In the genomic region with DNA sequence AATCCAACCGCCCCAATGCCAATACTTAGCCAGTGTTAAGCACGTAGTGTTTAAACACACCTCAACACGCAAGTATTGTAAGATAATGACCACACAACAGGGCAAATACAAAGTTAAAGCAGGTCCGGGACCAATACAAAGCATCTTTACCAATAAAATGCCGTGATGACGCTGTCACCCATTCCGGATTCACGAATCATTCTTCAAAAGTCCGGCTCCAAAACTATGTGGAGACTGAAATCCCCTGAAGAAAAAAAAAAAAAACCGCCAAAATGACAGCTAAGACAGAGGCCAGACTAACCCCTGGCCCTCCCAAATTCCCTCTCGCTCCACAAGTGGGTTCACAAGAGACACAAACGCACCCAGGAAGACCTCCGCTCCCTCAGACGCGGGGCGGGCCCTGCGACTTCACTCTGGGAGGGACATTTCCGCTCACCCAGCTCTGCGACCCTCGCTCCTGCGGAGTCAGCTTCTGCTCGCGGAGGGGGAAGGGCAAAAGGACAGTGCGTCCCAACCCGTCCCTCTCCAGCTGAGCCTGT, we compare ENCODE assay signal across 8 cellular contexts. TPM values are rescaled to one million over a fixed set of nuclear protein-coding genes. Genes with fewer than 3 reads are reported as not detected.
A peak's percentile ranks its signal among the peaks of the same experiment; 100 is the strongest.
DNase-seq lines count a peak whose midpoint lies in the region; ATAC-seq, FAIRE-seq and TF ChIP-seq lines count a peak whose summit lies in the region.

No MANE protein-coding gene starts in this region.

- peak overlapping the region; percentile 94 for H3K27ac ChIP-seq in osteoblast (ENCODE audit: low read depth, low read length)

- peaks cover 30 to 41% of the 10 kb centered on the region in 2 donors for H3K4me1 Mint-ChIP-seq in effector memory CD8-positive, alpha-beta T cell (ENCODE audit: low read depth in 2 of 2)

- TF ChIP-seq CTCF in GM13976 (IDR thresholded peaks at IDR 0.05; ENCODE audit: borderline replicate concordance, control extremely low read depth, extremely low read depth, insufficient read depth, missing control alignments), result no peak
- TF ChIP-seq CTCF in osteoblast (IDR thresholded peaks at IDR 0.05; ENCODE audit: extremely low read depth, low read depth, low read length), result no peak

- DNase-seq in GM13976 (ENCODE audit: low spot score), result peak; percentile 17
- DNase-seq in MG63, result no peak
- DNase-seq in effector memory CD8-positive, alpha-beta T cell, result no peak
- DNase-seq in osteoblast (ENCODE audit: insufficient read length, low spot score, missing footprints), result peak; percentile 63
- DNase-seq in RPMI8226, result no peak
- DNase-seq in retina, result no peak
- no peak for DNase-seq in urothelium cell line (ENCODE audit: low spot score)

- peaks cover 18% of the 10 kb centered on the region for H3K36me3 Mint-ChIP-seq in effector memory CD8-positive, alpha-beta T cell (ENCODE audit: insufficient read depth)

- H3K4me2 ChIP-seq in osteoblast (ENCODE audit: insufficient read depth, low read length), result peak overlapping the region; percentile 95

- in situ Hi-C loops in GM13976 (cut with MboI; ENCODE audit: low sequenced_read_pairs, unreplicated experiment), result loop anchor here (10.0 to 25.0 kb wide), 2 partner anchors 389 to 1087 kb away; no protein-coding TSS in a partner anchor

- H3K36me3 ChIP-seq in MG63 (peaks cover 39% of the 10 kb centered on the region), osteoblast (ENCODE audit: insufficient read depth, low read length) (no peaks in the 10 kb centered on the region)

- H4K20me1 ChIP-seq in osteoblast (ENCODE audit: insufficient read depth, low read length), result no peaks in the 10 kb centered on the region

- H3K79me2 ChIP-seq in osteoblast (ENCODE audit: insufficient read depth, low read length), result peaks cover 51% of the 10 kb centered on the region

- H3K4me1 ChIP-seq in osteoblast (ENCODE audit: insufficient read depth, low read length), result peaks cover 13% of the 10 kb centered on the region

- ATAC-seq in GM21786 (IDR thresholded peaks at IDR 0.05; ENCODE audit: unreplicated experiment), result peak; percentile 39
- peak; percentile 9 for ATAC-seq in effector memory CD8-positive, alpha-beta T cell (replicated peaks)

- no peak for FAIRE-seq in urothelium cell line (lab: Jason Lieb, UNC)

- peak overlapping the region; percentile 82 for H3K4me3 ChIP-seq in MG63
- H3K4me3 ChIP-seq in osteoblast (ENCODE audit: insufficient read depth, low read length), result peak overlapping the region; percentile 91

- H3K9me3 ChIP-seq in MG63, result no peaks in the 10 kb centered on the region
- H3K9me3 ChIP-seq in osteoblast (ENCODE audit: low read depth, low read length), result no peaks in the 10 kb centered on the region

- no peaks in the 10 kb centered on the region for H3K9me3 Mint-ChIP-seq in effector memory CD8-positive, alpha-beta T cell

- peak overlapping the region; percentile 93 to 96 for H3K27ac Mint-ChIP-seq in effector memory CD8-positive, alpha-beta T cell

- H3K27me3 ChIP-seq in MG63, result no peaks in the 10 kb centered on the region
- no peaks in the 10 kb centered on the region for H3K27me3 ChIP-seq in osteoblast (ENCODE audit: insufficient read depth, low read length)

- H3K4me3 Mint-ChIP-seq in effector memory CD8-positive, alpha-beta T cell, result peak overlapping the region; percentile 97 to 100

- H2AFZ ChIP-seq in osteoblast (ENCODE audit: low read length), result peak overlapping the region; percentile 97

- no peaks in the 10 kb centered on the region for H3K27me3 Mint-ChIP-seq in effector memory CD8-positive, alpha-beta T cell

RNA-seq across cellular contexts. Expression of gene DARS2, which starts 0.6 kb away (rescaled TPM):
- total RNA-seq in MG63 (2014; rRNA removed; shearing (Covaris generic); ENCODE audit: low replicate concordance), result 25.8 and 38.4 TPM in 2 replicates
- 15.6 and 17.4 TPM in 2 replicates for total RNA-seq in osteoblast

RNA-seq across cellular contexts. Expression of gene CENPL, which starts 0.8 kb away (rescaled TPM):
- 35.3 and 148 TPM in 2 replicates for total RNA-seq in MG63 (2014; rRNA removed; shearing (Covaris generic); ENCODE audit: low replicate concordance)
- total RNA-seq in osteoblast, result 8.0 and 12.1 TPM in 2 replicates

RNA-seq across cellular contexts. Expression of gene GAS5, which starts 43.9 kb away (rescaled TPM):
- 531 and 1,049 TPM in 2 replicates for total RNA-seq in MG63 (2014; rRNA removed; shearing (Covaris generic); ENCODE audit: low replicate concordance)
- 177 and 220 TPM in 2 replicates for total RNA-seq in osteoblast

RNA-seq across cellular contexts. Expression of gene ZBTB37, which starts 44.3 kb away (rescaled TPM):
- 3.1 and 3.2 TPM in 2 replicates for total RNA-seq in MG63 (2014; rRNA removed; shearing (Covaris generic); ENCODE audit: low replicate concordance)
- 10.3 and 10.5 TPM in 2 replicates for total RNA-seq in osteoblast

Comparison
In these comparisons a context has a peak if more than half of its experiments do, and no peak if none do; other contexts are left out.
1. DNase-seq: peak in GM13976 (single experiment) and osteoblast (single experiment); none in MG63 (single experiment), effector memory CD8-positive, alpha-beta T cell (0 of 3), RPMI8226 (single experiment), retina (single experiment) and urothelium cell line (single experiment).